Comparison of ENCODE assay signal across 6 cellular contexts in the genomic region with DNA sequence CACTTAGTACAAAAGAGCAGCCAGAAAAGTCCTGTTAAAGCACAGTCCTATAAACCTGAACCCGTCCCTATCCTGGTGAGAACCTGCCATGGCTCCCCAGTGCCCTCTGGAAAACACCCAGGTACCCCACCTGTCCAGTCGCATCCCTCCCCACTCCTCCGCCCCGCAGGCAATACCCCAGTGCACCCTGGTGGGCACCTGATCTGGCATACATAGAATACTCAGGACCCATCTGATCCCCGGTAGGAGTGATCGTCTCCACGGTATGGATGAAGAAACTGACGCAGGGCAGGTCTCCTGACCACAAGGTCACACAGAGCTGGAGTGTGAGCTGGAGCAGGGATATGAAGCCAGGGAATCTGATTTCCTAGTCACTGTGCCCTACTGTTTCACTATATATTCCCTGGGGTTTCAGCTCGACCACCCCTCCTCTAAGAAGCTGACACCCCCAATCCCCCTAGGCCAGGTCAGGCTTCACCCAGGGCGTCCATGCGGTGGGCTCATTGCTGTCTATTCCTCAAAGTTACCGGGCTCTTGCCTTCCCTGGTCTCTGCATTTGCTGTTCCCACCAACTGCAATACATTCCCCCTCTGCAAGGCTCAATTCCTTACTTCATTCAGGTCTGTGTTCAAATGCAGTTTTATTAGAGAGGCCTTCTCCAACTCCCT. TPM values are rescaled to one million over a fixed set of nuclear protein-coding genes. Genes with fewer than 3 reads are reported as not detected.
A peak's percentile ranks its signal among the peaks of the same experiment; 100 is the strongest.
DNase-seq lines count a peak whose midpoint lies in the region; ATAC-seq, FAIRE-seq and TF ChIP-seq lines count a peak whose summit lies in the region.

No MANE protein-coding gene starts in this region.

- H3K9me2 ChIP-seq in Loucy (replicated peaks; ENCODE audit: low read depth, low read length): no peaks in the 10 kb centered on the region

- FAIRE-seq in H1 (lab: Jason Lieb, UNC): no peak

- H3K4me3 ChIP-seq in Loucy (ENCODE audit: low read length, poor library complexity, severe bottlenecking) (peak overlapping the region; percentile 88), H1 (ENCODE audit: extremely low read depth in 1 of 4, insufficient read depth in 2 of 4, low read depth in 3 of 4, low read length in 4 of 4) (peak overlapping the region; percentile 44 to 64 (median 59)), gastrocnemius medialis (peak overlapping the region; percentile 57 to 76 (median 66))

- intact Hi-C loops in gastrocnemius medialis (cut with DNase I; ENCODE audit: low total_unique reads): loop anchor here (1.0 to 10.0 kb wide), 7 partner anchors 12 to 913 kb away; a partner anchor contains a TSS

- TF ChIP-seq POLR2A in H1 (IDR thresholded peaks at IDR 0.05; ENCODE audit: control extremely low read depth in 1 of 2, low read depth in 2 of 2, low read length in 2 of 2) (peak; percentile 45 to 70), gastrocnemius medialis (IDR thresholded peaks at IDR 0.05) (no peak)

- peaks cover 62% of the 10 kb centered on the region for H3K79me2 ChIP-seq in Loucy (ENCODE audit: insufficient read depth, low read length)
- peaks cover 8 to 48% of the 10 kb centered on the region in 2 experiments for H3K79me2 ChIP-seq in H1 (ENCODE audit: control insufficient read depth in 1 of 2, insufficient read depth in 2 of 2, low read length in 2 of 2)

- H2BK12ac ChIP-seq in H1 (ENCODE audit: low read depth, low read length): peak overlapping the region; percentile 86

- peak overlapping the region; percentile 3 for H3K4ac ChIP-seq in H1 (replicated peaks; ENCODE audit: insufficient read length, low read depth, low read length)

- TF ChIP-seq EP300 in H1 (IDR thresholded peaks at IDR 0.05; ENCODE audit: borderline replicate concordance in 1 of 2, low read depth in 2 of 2, low read length in 2 of 2): no peak

- DNase-seq in H1 (ENCODE audit: low read depth in 1 of 2, low spot score in 2 of 2) (no peak), gastrocnemius medialis (peak in 1 of 2 donors; percentile 56), SKM-1 (lab: John Stamatoyannopoulos, UW; ENCODE audit: unreplicated experiment) (no peak)
- no peak for DNase-seq in activated CD4-positive, alpha-beta T cell treated with anti-CD3 and anti-CD28 coated beads, Interleukin-2, amount 50 U/mL, for 1 hour
- no peak for DNase-seq in stimulated activated CD4-positive, alpha-beta T cell treated with anti-CD3 and anti-CD28 coated beads, Interleukin-2, amount 100 ng/mL, for 48 hours

- H4K20me1 ChIP-seq in Loucy (ENCODE audit: insufficient read depth, low read length, poor library complexity, severe bottlenecking): no peaks in the 10 kb centered on the region
- peaks cover 0 to 4% of the 10 kb centered on the region in 2 experiments for H4K20me1 ChIP-seq in H1 (replicated peaks in 1 of 2; ENCODE audit: control insufficient read depth in 1 of 2, insufficient read depth in 2 of 2, low read length in 2 of 2)

- peak overlapping the region; percentile 51 for H2BK15ac ChIP-seq in H1 (ENCODE audit: low read length)

- H3K36me3 ChIP-seq in Loucy (ENCODE audit: insufficient read depth, low read length) (no peaks in the 10 kb centered on the region), H1 (ENCODE audit: control insufficient read depth in 2 of 4, insufficient read depth in 4 of 4, low read length in 3 of 4) (peaks cover 2 to 12% (median 6%) of the 10 kb centered on the region in 4 experiments; a peak in 4 of 8 replicates), gastrocnemius medialis (no peaks in the 10 kb centered on the region)

- peak overlapping the region; percentile 87 for H3K9ac ChIP-seq in Loucy (ENCODE audit: low read depth, low read length, poor library complexity, severe bottlenecking)
- H3K9ac ChIP-seq in H1 (replicated peaks in 1 of 4; ENCODE audit: extremely low read depth in 1 of 4, low read depth in 3 of 4, low read length in 3 of 4): peak overlapping the region in 3 of 4 experiments; percentile 77 to 79 (median 77); a peak in 6 of 7 replicates

- peaks cover 28% of the 10 kb centered on the region for H3K4me1 ChIP-seq in Loucy (ENCODE audit: insufficient read depth, low read length, poor library complexity, severe bottlenecking)
- peaks cover 0 to 9% (median 8%) of the 10 kb centered on the region in 4 experiments; a peak in 6 of 7 replicates for H3K4me1 ChIP-seq in H1 (replicated peaks in 1 of 4; ENCODE audit: control insufficient read depth in 3 of 4, insufficient read depth in 4 of 4, low read length in 3 of 4)
- H3K4me1 ChIP-seq in gastrocnemius medialis: peaks cover 16 to 17% of the 10 kb centered on the region in 2 donors

- H4K8ac ChIP-seq in H1 (ENCODE audit: extremely low read depth, insufficient read depth, low read length): peak overlapping the region; percentile 82; the same call in 1 of the 2 replicates

- peak overlapping the region; percentile 94 for H3K4me2 ChIP-seq in Loucy (ENCODE audit: low read depth, low read length, poor library complexity, severe bottlenecking)
- peak overlapping the region; percentile 88 to 100 for H3K4me2 ChIP-seq in H1 (ENCODE audit: insufficient read depth in 1 of 2, low read depth in 2 of 2, low read length in 2 of 2)

- peak overlapping the region; percentile 17 for H3K56ac ChIP-seq in H1 (replicated peaks; ENCODE audit: insufficient read length, low read depth, low read length)

- peak; percentile 17 to 35 for ATAC-seq in gastrocnemius medialis

- peaks cover 13% of the 10 kb centered on the region for H3K23me2 ChIP-seq in H1 (ENCODE audit: low read depth, low read length)

- H3K9me3 ChIP-seq in Loucy (ENCODE audit: insufficient read depth, low read depth, low read length) (no peaks in the 10 kb centered on the region), H1 (ENCODE audit: insufficient read depth in 2 of 2, low read depth in 1 of 2, low read length in 1 of 2) (no peaks in the 10 kb centered on the region), gastrocnemius medialis (no peaks in the 10 kb centered on the region)

- H3K27ac ChIP-seq in H1 (ENCODE audit: low read depth, low read length) (peak overlapping the region; percentile 91), gastrocnemius medialis (peak overlapping the region; percentile 88 to 95 (median 92))

- H4K91ac ChIP-seq in H1 (replicated peaks; ENCODE audit: insufficient read length, low read length): peak overlapping the region; percentile 8

- H2BK5ac ChIP-seq in H1 (ENCODE audit: low read depth, low read length): peak overlapping the region; percentile 37

- in situ Hi-C loops in gastrocnemius medialis (cut with MboI; ENCODE audit: low sequenced_read_pairs in 4 of 4): no loop called here

- no peak overlapping the region for H3K14ac ChIP-seq in H1 (ENCODE audit: insufficient read length)

- 63% methylated on average over 12 of the region's 12 CpGs; no CpG with 5 or more reads in 1 of the 2 experiments for WGBS in H1 (ENCODE audit: extremely low coverage in 1 of 2, insufficient coverage in 1 of 2, insufficient read length in 1 of 2, insufficient replicate concordance in 2 of 2, low coverage in 1 of 2, low lambda C conversion rate in 2 of 2, missing lambda C conversion rate in 1 of 2), 2 experiments

- CTCF ChIA-PET in H1 (lab: Charles Lee; ENCODE audit: partially characterized antibody): interaction anchor here (0.7 to 2.4 kb wide), 7 partner anchors 9 to 61 kb away, joined by 3 to 11 read pairs (median 4); a partner anchor contains a TSS

- H3K27me3 ChIP-seq in Loucy (ENCODE audit: insufficient read depth, low read length, poor library complexity, severe bottlenecking) (no peaks in the 10 kb centered on the region), H1 (replicated peaks in 1 of 4; ENCODE audit: control insufficient read depth in 3 of 4, extremely low read depth in 1 of 4, insufficient read depth in 3 of 4, low read length in 3 of 4) (no peaks in the 10 kb centered on the region), gastrocnemius medialis (no peaks in the 10 kb centered on the region)

- H4K5ac ChIP-seq in H1 (ENCODE audit: insufficient read length, low read depth, low read length): peak overlapping the region; percentile 57

- H3K79me1 ChIP-seq in H1 (ENCODE audit: low read depth, low read length): peaks cover 4% of the 10 kb centered on the region

- H2AFZ ChIP-seq in Loucy (ENCODE audit: low read length) (peak overlapping the region; percentile 50; the same call in 1 of the 2 replicates), H1 (ENCODE audit: low read length) (no peak overlapping the region)

- no peak overlapping the region for H2BK120ac ChIP-seq in H1 (replicated peaks; ENCODE audit: low read depth, low read length)

- no peak overlapping the region for H3K23ac ChIP-seq in H1 (ENCODE audit: insufficient read length)

- peak overlapping the region; percentile 42; the same call in 1 of the 2 replicates for H3K18ac ChIP-seq in H1 (ENCODE audit: extremely low read depth, low read length)

- POLR2A ChIA-PET in H1 (lab: Charles Lee; ENCODE audit: partially characterized antibody): interaction anchor here (0.8 to 20.0 kb wide), 17 partner anchors 8 to 119 kb away, joined by 4 to 284 read pairs (median 7); a partner anchor contains a TSS

- H2BK20ac ChIP-seq in H1 (ENCODE audit: low read length): no peak overlapping the region

- TF ChIP-seq CTCF in Loucy (conservative IDR thresholded peaks at IDR 0.05; ENCODE audit: low read length) (no peak), H1 (IDR thresholded peaks at IDR 0.05; ENCODE audit: control extremely low read depth in 1 of 3, insufficient read depth in 1 of 3, low read depth in 1 of 3, low read length in 3 of 3) (no peak), gastrocnemius medialis (IDR thresholded peaks at IDR 0.05 in 4 of 5, conservative IDR thresholded peaks at IDR 0.05 in 1 of 5) (no peak)

- no peak; a peak in 1 of 4 replicates for TF ChIP-seq RAD21 in H1 (IDR thresholded peaks at IDR 0.05 in 1 of 2, conservative IDR thresholded peaks at IDR 0.05 in 1 of 2; ENCODE audit: low read depth in 2 of 2, low read length in 2 of 2)

- H2AK5ac ChIP-seq in H1 (ENCODE audit: low read depth, low read length): peak overlapping the region; percentile 79

- no peaks in the 10 kb centered on the region for H3F3A ChIP-seq in Loucy (ENCODE audit: low read depth)

RNA-seq across cellular contexts. Expression of a gene that starts 12.6 kb away (rescaled TPM):
- total RNA-seq in H1 (2021; fragmentation: NEBNext Ultra II Directional; extraction: Animal tissue kit (Norgen Biotek cat#: 25700)): 38.9 and 42.3 TPM in 2 replicates
- 11.2 and 22.1 TPM in 2 replicates for polyA plus RNA-seq in H1 (2011; rRNA removed)
- polyA plus RNA-seq in H1 (2011; cell fraction: cytosol; rRNA removed): 17.2 TPM
- polyA plus RNA-seq in H1 (2011; cell fraction: nucleus; rRNA removed): 37.0 TPM
- polyA plus RNA-seq in H1 (2012, experiment 1 of 2): 12.7 to 20.2 TPM (median 18.5 TPM) in 4 replicates
- 12.9 TPM for polyA plus RNA-seq in H1 (2012, experiment 2 of 2)
- polyA plus RNA-seq in H1 (2013, experiment 1 of 2): 21.3 TPM
- polyA plus RNA-seq in H1 (2013, experiment 2 of 2): 21.9 TPM
- polyA minus RNA-seq in H1 (2011; rRNA and poly(A)+ RNA removed): 5.4 and 9.2 TPM in 2 replicates
- 15.4 TPM for polyA minus RNA-seq in H1 (2011; cell fraction: cytosol; rRNA and poly(A)+ RNA removed)
- 16.4 TPM for polyA minus RNA-seq in H1 (2011; cell fraction: nucleus; rRNA and poly(A)+ RNA removed)
- 10 to 100 TPM in 1 of 4 donors, 1 to 10 TPM in 3; 6.6 to 14.3 (median 8.7) TPM for total RNA-seq in gastrocnemius medialis

RNA-seq across cellular contexts. Expression of a gene that starts 15.1 kb away (rescaled TPM):
- total RNA-seq in H1 (2021; fragmentation: NEBNext Ultra II Directional; extraction: Animal tissue kit (Norgen Biotek cat#: 25700)): not detected in 2 replicates
- 0.11 and 0.14 TPM in 2 replicates for polyA plus RNA-seq in H1 (2011; rRNA removed)
- polyA plus RNA-seq in H1 (2011; cell fraction: cytosol; rRNA removed): 0.06 TPM
- polyA plus RNA-seq in H1 (2011; cell fraction: nucleus; rRNA removed): 0.09 TPM
- polyA plus RNA-seq in H1 (2012, experiment 1 of 2): 0.07 to 0.09 TPM (median 0.08 TPM) in 3 of 4 replicates, not detected in the other
- polyA plus RNA-seq in H1 (2012, experiment 2 of 2): not detected
- polyA plus RNA-seq in H1 (2013, experiment 1 of 2): 0.06 TPM
- 0.07 TPM for polyA plus RNA-seq in H1 (2013, experiment 2 of 2)
- polyA minus RNA-seq in H1 (2011; rRNA and poly(A)+ RNA removed): 0.16 TPM in 1 of 2 replicates, not detected in the other
- polyA minus RNA-seq in H1 (2011; cell fraction: cytosol; rRNA and poly(A)+ RNA removed): not detected
- polyA minus RNA-seq in H1 (2011; cell fraction: nucleus; rRNA and poly(A)+ RNA removed): not detected
- not detected for total RNA-seq in gastrocnemius medialis

RNA-seq across cellular contexts. Expression of a gene that starts 25.7 kb away (rescaled TPM):
- 25.2 and 27.1 TPM in 2 replicates for total RNA-seq in H1 (2021; fragmentation: NEBNext Ultra II Directional; extraction: Animal tissue kit (Norgen Biotek cat#: 25700))
- polyA plus RNA-seq in H1 (2011; rRNA removed): 35.3 and 49.3 TPM in 2 replicates
- polyA plus RNA-seq in H1 (2011; cell fraction: cytosol; rRNA removed): 25.1 TPM
- polyA plus RNA-seq in H1 (2011; cell fraction: nucleus; rRNA removed): 66.5 TPM
- 24.3 to 29.8 TPM (median 24.9 TPM) in 4 replicates for polyA plus RNA-seq in H1 (2012, experiment 1 of 2)
- 36.1 TPM for polyA plus RNA-seq in H1 (2012, experiment 2 of 2)
- 26.5 TPM for polyA plus RNA-seq in H1 (2013, experiment 1 of 2)
- polyA plus RNA-seq in H1 (2013, experiment 2 of 2): 27.2 TPM
- polyA minus RNA-seq in H1 (2011; rRNA and poly(A)+ RNA removed): 15.5 and 21.6 TPM in 2 replicates
- polyA minus RNA-seq in H1 (2011; cell fraction: cytosol; rRNA and poly(A)+ RNA removed): 13.3 TPM
- 17.3 TPM for polyA minus RNA-seq in H1 (2011; cell fraction: nucleus; rRNA and poly(A)+ RNA removed)
- 1 to 10 TPM in 2 of 4 donors, under 1 TPM in 2; 0.80 to 1.4 (median 0.97) TPM for total RNA-seq in gastrocnemius medialis

RNA-seq across cellular contexts. Expression of a gene that starts 26.4 kb away (rescaled TPM):
- total RNA-seq in H1 (2021; fragmentation: NEBNext Ultra II Directional; extraction: Animal tissue kit (Norgen Biotek cat#: 25700)): 759 and 761 TPM in 2 replicates
- 493 and 645 TPM in 2 replicates for polyA plus RNA-seq in H1 (2011; rRNA removed)
- polyA plus RNA-seq in H1 (2011; cell fraction: cytosol; rRNA removed): 908 TPM
- polyA plus RNA-seq in H1 (2011; cell fraction: nucleus; rRNA removed): 511 TPM
- 587 to 956 TPM (median 875 TPM) in 4 replicates for polyA plus RNA-seq in H1 (2012, experiment 1 of 2)
- 702 TPM for polyA plus RNA-seq in H1 (2012, experiment 2 of 2)
- polyA plus RNA-seq in H1 (2013, experiment 1 of 2): 2,416 TPM
- polyA plus RNA-seq in H1 (2013, experiment 2 of 2): 2,457 TPM
- polyA minus RNA-seq in H1 (2011; rRNA and poly(A)+ RNA removed): 127 and 148 TPM in 2 replicates
- polyA minus RNA-seq in H1 (2011; cell fraction: cytosol; rRNA and poly(A)+ RNA removed): 123 TPM
- polyA minus RNA-seq in H1 (2011; cell fraction: nucleus; rRNA and poly(A)+ RNA removed): 192 TPM
- 100 to 1,000 TPM; 136 to 167 (median 144) TPM for total RNA-seq in gastrocnemius medialis

RNA-seq across cellular contexts. Expression of a gene that starts 50.1 kb away (rescaled TPM):
- total RNA-seq in H1 (2021; fragmentation: NEBNext Ultra II Directional; extraction: Animal tissue kit (Norgen Biotek cat#: 25700)): 0.54 and 1.3 TPM in 2 replicates
- polyA plus RNA-seq in H1 (2011; rRNA removed): 0.42 and 1.0 TPM in 2 replicates
- polyA plus RNA-seq in H1 (2011; cell fraction: cytosol; rRNA removed): 1.0 TPM
- polyA plus RNA-seq in H1 (2011; cell fraction: nucleus; rRNA removed): 4.3 TPM
- 0.80 to 1.7 TPM (median 1.1 TPM) in 4 replicates for polyA plus RNA-seq in H1 (2012, experiment 1 of 2)
- 0.50 TPM for polyA plus RNA-seq in H1 (2012, experiment 2 of 2)
- polyA plus RNA-seq in H1 (2013, experiment 1 of 2): 0.57 TPM
- polyA plus RNA-seq in H1 (2013, experiment 2 of 2): 0.74 TPM
- 0.46 and 1.5 TPM in 2 replicates for polyA minus RNA-seq in H1 (2011; rRNA and poly(A)+ RNA removed)
- polyA minus RNA-seq in H1 (2011; cell fraction: cytosol; rRNA and poly(A)+ RNA removed): not detected
- polyA minus RNA-seq in H1 (2011; cell fraction: nucleus; rRNA and poly(A)+ RNA removed): 1.9 TPM
- not detected for total RNA-seq in gastrocnemius medialis

Comparison
In these comparisons a context has a peak if more than half of its experiments do, and no peak if none do; other contexts are left out.
1. POLR2A ChIP-seq: peak in H1 (2 of 2); none in gastrocnemius medialis (0 of 2).
2. RNA of a gene that starts 25.7 kb away (total RNA-seq): 25.2 to 27.1 TPM in H1; 0.80 to 1.4 TPM in gastrocnemius medialis; every median in the first group is over 10 times any median in the second.
3. Peak in every context shown above with its lines, with median percentiles within 50 percentile points of each other: H3K4me3 ChIP-seq.